8 cellular contexts compared by ENCODE assay signal in the genomic region with DNA sequence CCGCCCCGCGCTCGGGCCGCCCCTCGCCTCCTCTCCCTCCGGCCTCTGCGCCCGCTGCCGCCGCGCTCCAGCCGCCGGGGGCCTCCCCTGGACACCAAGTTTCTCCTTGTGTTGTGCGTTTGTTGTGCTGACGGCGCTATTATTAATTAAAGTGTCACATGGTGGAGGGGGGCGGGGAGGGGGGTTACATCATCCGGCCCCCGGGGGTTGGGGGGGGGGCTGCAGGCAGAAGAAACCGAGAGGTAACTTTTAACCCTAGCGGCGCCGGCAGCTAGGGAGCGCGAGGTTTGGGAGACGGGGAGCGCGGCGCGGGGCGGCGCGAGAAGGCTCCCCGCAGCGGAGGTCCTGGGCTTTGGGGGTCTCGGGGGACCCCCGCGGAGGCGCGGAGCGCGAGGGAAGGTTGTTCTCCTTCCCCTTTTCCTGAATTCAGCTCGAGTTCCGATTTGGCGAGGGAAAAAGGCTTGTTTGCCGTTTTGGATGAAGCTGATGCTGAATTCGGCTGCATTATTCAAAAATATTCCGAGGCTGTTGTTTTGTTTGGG. TPM values are rescaled to one million over a fixed set of nuclear protein-coding genes. Genes with fewer than 3 reads are reported as not detected.
A peak's percentile ranks its signal among the peaks of the same experiment; 100 is the strongest.
DNase-seq lines count a peak whose midpoint lies in the region; ATAC-seq and TF ChIP-seq lines count a peak whose summit lies in the region.

A gene (minus strand): TSS at position 117 of the 542 bp plus-strand sequence. CDS start 134 bp downstream, outside the sequence.

- intact Hi-C loops in activated CD4-positive, alpha-beta T cell treated with anti-CD3 and anti-CD28 coated beads, Interleukin-2, amount 10 ng/mL, durations not matched to agents 24 days and 14 days (cut with micrococcal nuclease) = no loop called here
- intact Hi-C loops in ascending aorta (cut with DNase I) = loop anchor here (10.0 kb wide), 1 partner anchor 147 kb away; a partner anchor contains a TSS

- peak within 1 kb of the TSS; percentile 22 for H3K27ac Mint-ChIP-seq in activated CD4-positive, alpha-beta T cell treated with anti-CD3 and anti-CD28 coated beads, Interleukin-2, amount 10 ng/mL, durations not matched to agents 24 days and 14 days
- H3K27ac Mint-ChIP-seq in nephron progenitor cell = no peak within 1 kb of the TSS

- no peaks in the 10 kb centered on the region for H3K36me3 Mint-ChIP-seq in activated CD4-positive, alpha-beta T cell treated with anti-CD3 and anti-CD28 coated beads, Interleukin-2, amount 10 ng/mL, durations not matched to agents 24 days and 14 days (ENCODE audit: low read depth)
- no peaks in the 10 kb centered on the region for H3K36me3 Mint-ChIP-seq in nephron progenitor cell (ENCODE audit: low read depth)

- DNase-seq in activated CD4-positive, alpha-beta T cell treated with anti-CD3 and anti-CD28 coated beads, Interleukin-2, amount 10 ng/mL, durations not matched to agents 24 days and 14 days = no peak
- no peak for DNase-seq in activated CD4-positive, alpha-beta T cell treated with anti-CD3 and anti-CD28 coated beads for 4 hours
- DNase-seq in LNCaP clone FGC (ENCODE audit: low read depth) = no peak
- DNase-seq in ascending aorta (ENCODE audit: low spot score in 2 of 2) = no peak
- DNase-seq in nephron progenitor cell = no peak
- no peak for DNase-seq in HPDE6-E6E7 (ENCODE audit: extremely low spot score)
- no peak for DNase-seq in Kasumi-1 (lab: John Stamatoyannopoulos, UW)

- no peak for ATAC-seq in HG03378 (IDR thresholded peaks at IDR 0.05; ENCODE audit: unreplicated experiment)

- H3K9me3 Mint-ChIP-seq in activated CD4-positive, alpha-beta T cell treated with anti-CD3 and anti-CD28 coated beads, Interleukin-2, amount 10 ng/mL, durations not matched to agents 24 days and 14 days = no peaks in the 10 kb centered on the region
- no peaks in the 10 kb centered on the region for H3K9me3 Mint-ChIP-seq in nephron progenitor cell

- H3K27me3 Mint-ChIP-seq in activated CD4-positive, alpha-beta T cell treated with anti-CD3 and anti-CD28 coated beads, Interleukin-2, amount 10 ng/mL, durations not matched to agents 24 days and 14 days = peaks cover 79% of the 10 kb centered on the region
- peaks cover 91% of the 10 kb centered on the region for H3K27me3 Mint-ChIP-seq in nephron progenitor cell (ENCODE audit: low read depth, poor library complexity)

- H3K27me3 ChIP-seq in ascending aorta = peaks cover 12% of the 10 kb centered on the region

- H3K27ac ChIP-seq in ascending aorta = no peak within 1 kb of the TSS

- peaks cover 10 to 24% of the 10 kb centered on the region in 2 donors for H3K4me1 ChIP-seq in ascending aorta

- no peak for TF ChIP-seq CTCF in LNCaP clone FGC (IDR thresholded peaks at IDR 0.05; ENCODE audit: control insufficient read depth, extremely low read depth, insufficient read depth)
- TF ChIP-seq CTCF in ascending aorta (IDR thresholded peaks at IDR 0.05) = no peak
- TF ChIP-seq CTCF in nephron progenitor cell (IDR thresholded peaks at IDR 0.05) = no peak

- peaks cover 25% of the 10 kb centered on the region for H3K4me1 Mint-ChIP-seq in activated CD4-positive, alpha-beta T cell treated with anti-CD3 and anti-CD28 coated beads, Interleukin-2, amount 10 ng/mL, durations not matched to agents 24 days and 14 days
- H3K4me1 Mint-ChIP-seq in nephron progenitor cell = peaks cover 44% of the 10 kb centered on the region

- H3K9me3 ChIP-seq in ascending aorta = no peaks in the 10 kb centered on the region

- peak within 1 kb of the TSS; percentile 76 for H3K4me3 Mint-ChIP-seq in activated CD4-positive, alpha-beta T cell treated with anti-CD3 and anti-CD28 coated beads, Interleukin-2, amount 10 ng/mL, durations not matched to agents 24 days and 14 days
- peak within 1 kb of the TSS; percentile 89 for H3K4me3 Mint-ChIP-seq in nephron progenitor cell

- peak within 1 kb of the TSS; percentile 45 for H3K4me3 ChIP-seq in LNCaP clone FGC (ENCODE audit: low read depth, low read length)
- peak within 1 kb of the TSS; percentile 55 to 58 for H3K4me3 ChIP-seq in ascending aorta

- H3K36me3 ChIP-seq in ascending aorta = no peaks in the 10 kb centered on the region

RNA-seq across cellular contexts. Expression of the gene that starts here (rescaled TPM):
- not detected in 2 replicates for total RNA-seq in activated CD4-positive, alpha-beta T cell treated with anti-CD3 and anti-CD28 coated beads, Interleukin-2, amount 10 ng/mL, durations not matched to agents 24 days and 14 days
- not detected for total RNA-seq in ascending aorta
